ENCODE assay signal across 8 cellular contexts in the genomic region with DNA sequence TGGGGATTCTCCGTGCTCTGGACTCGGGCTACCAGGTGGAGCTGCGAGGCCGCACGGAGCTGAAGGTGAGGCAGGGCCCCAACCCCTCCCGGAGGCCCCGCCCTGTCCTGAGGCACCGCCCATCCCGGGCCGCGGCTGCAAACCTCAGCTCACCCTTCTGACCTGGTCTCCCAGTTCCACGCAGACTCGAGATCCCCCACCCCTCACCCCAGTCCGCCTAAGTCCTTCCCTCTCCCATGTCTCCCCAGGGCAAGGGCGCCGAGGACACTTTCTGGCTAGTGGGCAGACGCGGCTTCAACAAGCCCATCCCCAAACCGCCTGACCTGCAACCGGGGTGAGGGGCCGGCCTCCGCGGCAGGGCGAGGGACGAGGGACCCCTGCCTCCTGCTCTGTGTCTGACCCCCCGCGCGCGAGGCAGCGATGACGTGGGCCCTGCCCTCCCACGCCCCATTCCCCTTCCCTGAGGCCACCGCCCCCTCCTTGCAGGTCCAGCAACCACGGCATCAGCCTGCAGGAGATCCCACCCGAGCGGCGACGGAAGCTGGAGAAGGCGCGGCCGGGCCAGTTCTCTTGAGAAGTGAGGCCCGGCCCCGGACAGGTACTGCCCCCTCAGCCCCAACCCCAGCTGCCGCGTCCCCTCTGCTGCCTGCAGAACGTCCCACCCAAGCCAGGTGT. TPM values are rescaled to one million over a fixed set of nuclear protein-coding genes. Genes with fewer than 3 reads are reported as not detected.
DNase-seq lines count a peak whose midpoint lies in the region; ATAC-seq, FAIRE-seq and TF ChIP-seq lines count a peak whose summit lies in the region.

No MANE protein-coding gene starts in this region.

- FAIRE-seq in A549 (lab: Jason Lieb, UNC) = no peak
- FAIRE-seq in H54 (lab: Jason Lieb, UNC) = no peak

- peaks cover 5% of the 10 kb centered on the region; the same call in 1 of the 3 replicates for H3K4me1 ChIP-seq in A549
- H3K4me1 ChIP-seq in OCI-LY7 (ENCODE audit: insufficient read depth, low read length, poor library complexity, severe bottlenecking) = peaks cover 7% of the 10 kb centered on the region
- H3K4me1 ChIP-seq in mucosa of rectum (ENCODE audit: control insufficient read depth in 2 of 2, insufficient read depth in 2 of 2, low read length in 2 of 2) = peaks cover 10 to 13% of the 10 kb centered on the region in 2 donors
- no peaks in the 10 kb centered on the region for H3K4me1 ChIP-seq in urinary bladder (ENCODE audit: insufficient read depth)

- intact Hi-C loops in OCI-LY7 (cut with micrococcal nuclease; ENCODE audit: unreplicated experiment) = loop anchor here (2.0 kb wide), 1 partner anchor 41 kb away; no protein-coding TSS in a partner anchor

- H3K9me3 ChIP-seq in A549 = no peaks in the 10 kb centered on the region
- H3K9me3 ChIP-seq in OCI-LY7 (ENCODE audit: low read length) = no peaks in the 10 kb centered on the region
- H3K9me3 ChIP-seq in mucosa of rectum (ENCODE audit: control insufficient read depth in 2 of 2, low read length in 2 of 2) = no peaks in the 10 kb centered on the region

- peak overlapping the region; percentile 47 for H3K4me3 ChIP-seq in A549
- peak overlapping the region; percentile 27 for H3K4me3 ChIP-seq in OCI-LY7 (ENCODE audit: low read depth, low read length, poor library complexity, severe bottlenecking)
- H3K4me3 ChIP-seq in mucosa of rectum (ENCODE audit: low read length in 2 of 2) = peak overlapping the region; percentile 54 to 58
- H3K4me3 ChIP-seq in urinary bladder (ENCODE audit: low read depth, low read length) = peak overlapping the region; percentile 9

- no peak for TF ChIP-seq POLR2A in A549 (IDR thresholded peaks at IDR 0.05; ENCODE audit: low read length)
- no peak for TF ChIP-seq POLR2A in H54 (IDR thresholded peaks at IDR 0.05; ENCODE audit: low read depth, low read length)

- no peaks in the 10 kb centered on the region for H3K9me2 ChIP-seq in OCI-LY7 (ENCODE audit: insufficient read depth, low read length)

- WGBS in A549 (ENCODE audit: missing lambda C conversion rate) = 19% methylated on average over 22 of the region's 46 CpGs
- 2% methylated on average over 46 of the region's 46 CpGs for WGBS in urinary bladder

- peak overlapping the region; percentile 88 for H3K4me2 ChIP-seq in A549
- peak overlapping the region; percentile 51; the same call in 1 of the 2 replicates for H3K4me2 ChIP-seq in OCI-LY7 (ENCODE audit: low read length)

- no peak for TF ChIP-seq EP300 in A549 (IDR thresholded peaks at IDR 0.05)

- peak overlapping the region in 1 of 2 donors; percentile 52 for H3K9ac ChIP-seq in mucosa of rectum (ENCODE audit: low read depth in 1 of 2, low read length in 2 of 2)

- no peaks in the 10 kb centered on the region for H3K36me3 ChIP-seq in OCI-LY7 (ENCODE audit: insufficient read depth, low read length)
- no peaks in the 10 kb centered on the region for H3K36me3 ChIP-seq in mucosa of rectum (ENCODE audit: control insufficient read depth in 2 of 2, insufficient read depth in 2 of 2, low read length in 2 of 2)
- H3K36me3 ChIP-seq in urinary bladder (ENCODE audit: insufficient read depth) = no peaks in the 10 kb centered on the region

- no peaks in the 10 kb centered on the region for H4K20me1 ChIP-seq in OCI-LY7 (ENCODE audit: insufficient read depth, low read length)

- no peak overlapping the region for H2AFZ ChIP-seq in OCI-LY7 (ENCODE audit: low read length)

- no peak for TF ChIP-seq RAD21 in A549 (conservative IDR thresholded peaks at IDR 0.05 in 1 of 2, IDR thresholded peaks at IDR 0.05 in 1 of 2)

- POLR2A ChIA-PET in A549 (lab: Yijun Ruan, JAX) = interaction anchor here (0.6 kb wide), 1 partner anchor 54 kb away, joined by 6 read pairs; no protein-coding TSS in a partner anchor
- POLR2A ChIA-PET in OCI-LY7 (lab: Charles Lee) = no interaction called here

- no peaks in the 10 kb centered on the region for H3K79me2 ChIP-seq in OCI-LY7 (ENCODE audit: insufficient read depth, low read depth, low read length)

- H3K27ac ChIP-seq in A549 (peak overlapping the region; percentile 62 to 70; a peak in 5 of 6 replicates), OCI-LY7 (ENCODE audit: low read depth, low read length, poor library complexity, severe bottlenecking) (no peak overlapping the region), mucosa of rectum (ENCODE audit: low read depth in 2 of 2, low read length in 2 of 2) (no peak overlapping the region), urinary bladder (ENCODE audit: low read depth) (no peak overlapping the region)

- H3K27me3 ChIP-seq in mucosa of rectum (ENCODE audit: control insufficient read depth in 2 of 2, insufficient read depth in 2 of 2, low read length in 2 of 2) = peaks cover 5 to 9% of the 10 kb centered on the region in 2 donors

- ATAC-seq in A549 (peak; percentile 45 to 75; a peak in 5 of 6 replicates), HG02571 (IDR thresholded peaks at IDR 0.05; ENCODE audit: unreplicated experiment) (no peak)

- no TSS peak for BruUV-seq in OCI-LY7 (replicated peaks; lab: Mats Ljungman, UMichigan)

- CTCF ChIA-PET in A549 (lab: Yijun Ruan, JAX) (interaction anchor here (0.6 to 13.5 kb wide), 23 partner anchors 11 to 232 kb away, joined by 3 to 148 read pairs (median 4); partner anchors contain the start of gene GUCY2D), OCI-LY7 (lab: Charles Lee; ENCODE audit: unreplicated experiment) (no interaction called here)

- DNase-seq in A549 (ENCODE audit: low read depth in 1 of 2, low spot score in 1 of 2) = no peak
- DNase-seq in OCI-LY7 (ENCODE audit: low spot score) = no peak
- DNase-seq in ecto neural progenitor cell (ENCODE audit: low spot score) = peak; percentile 74
- no peak for DNase-seq in kidney glomerular epithelial cell (lab: John Stamatoyannopoulos, UW)
- no peak for DNase-seq in H54 (ENCODE audit: insufficient read length, low spot score)

- TF ChIP-seq CTCF in A549 (IDR thresholded peaks at IDR 0.05) (no peak), OCI-LY7 (conservative IDR thresholded peaks at IDR 0.05; ENCODE audit: low read length) (no peak)

TF ChIP-seq in A549, 52 proteins besides CTCF, POLR2A, EP300 and RAD21:
- no peak for TF ChIP-seq MAX (IDR thresholded peaks at IDR 0.05)
- TF ChIP-seq BHLHE40 (IDR thresholded peaks at IDR 0.05; ENCODE audit: low read depth, low read length) = no peak
- TF ChIP-seq RFX5 (IDR thresholded peaks at IDR 0.05) = no peak
- no peak for TF ChIP-seq REST (IDR thresholded peaks at IDR 0.05)

RNA-seq across cellular contexts. Expression of gene GUCY2D, which starts 13.7 kb away (rescaled TPM):
- not detected in 2 replicates for polyA plus RNA-seq in A549 (2011; rRNA removed)
- polyA plus RNA-seq in A549 (2012; cell fraction: cytosol; rRNA removed) = not detected in 2 replicates
- 0.16 TPM in 1 of 2 replicates, not detected in the other for polyA plus RNA-seq in A549 (2012; cell fraction: nucleus; rRNA removed)
- 0.14 to 0.50 TPM in 2 of 3 replicates, not detected in the other for polyA plus RNA-seq in A549 (2017; fragmentation: RNase III; extraction: RNeasy Plus Mini Kit Qiagen cat#74134 plus additional on column Dnase treatment)
- not detected in 2 replicates for polyA minus RNA-seq in A549 (2011; rRNA and poly(A)+ RNA removed)
- not detected in 2 replicates for total RNA-seq in OCI-LY7 (2014; rRNA removed; shearing (Covaris generic))
- total RNA-seq in OCI-LY7 (2022) = not detected in 2 replicates
- not detected for total RNA-seq in urinary bladder
- polyA plus RNA-seq in urinary bladder = not detected

RNA-seq across cellular contexts. Expression of gene ALOX15B, which starts 22.8 kb away (rescaled TPM):
- polyA plus RNA-seq in A549 (2011; rRNA removed) (not detected in 2 replicates), A549 (2017; fragmentation: RNase III; extraction: RNeasy Plus Mini Kit Qiagen cat#74134 plus additional on column Dnase treatment) (not detected in 3 replicates), urinary bladder (5.6 TPM)
- polyA plus RNA-seq in A549 (2012; cell fraction: cytosol; rRNA removed) = 0.03 TPM in 1 of 2 replicates, not detected in the other
- 0.02 and 0.05 TPM in 2 replicates for polyA plus RNA-seq in A549 (2012; cell fraction: nucleus; rRNA removed)
- polyA minus RNA-seq in A549 (2011; rRNA and poly(A)+ RNA removed) = not detected in 2 replicates
- not detected in 2 replicates for total RNA-seq in OCI-LY7 (2014; rRNA removed; shearing (Covaris generic))
- total RNA-seq in OCI-LY7 (2022) (not detected in 2 replicates), urinary bladder (not detected)

Comparison
In these comparisons a context has a peak if more than half of its experiments do, and no peak if none do; other contexts are left out.
1. H3K27ac ChIP-seq: peak in A549 (2 of 2); none in OCI-LY7 (single experiment), mucosa of rectum (0 of 2) and urinary bladder (single experiment).
2. Peak in every context shown above with its lines, with median percentiles within 50 percentile points of each other: H3K4me3 ChIP-seq.